1 cellular context compared by ENCODE assay signal in the genomic region with DNA sequence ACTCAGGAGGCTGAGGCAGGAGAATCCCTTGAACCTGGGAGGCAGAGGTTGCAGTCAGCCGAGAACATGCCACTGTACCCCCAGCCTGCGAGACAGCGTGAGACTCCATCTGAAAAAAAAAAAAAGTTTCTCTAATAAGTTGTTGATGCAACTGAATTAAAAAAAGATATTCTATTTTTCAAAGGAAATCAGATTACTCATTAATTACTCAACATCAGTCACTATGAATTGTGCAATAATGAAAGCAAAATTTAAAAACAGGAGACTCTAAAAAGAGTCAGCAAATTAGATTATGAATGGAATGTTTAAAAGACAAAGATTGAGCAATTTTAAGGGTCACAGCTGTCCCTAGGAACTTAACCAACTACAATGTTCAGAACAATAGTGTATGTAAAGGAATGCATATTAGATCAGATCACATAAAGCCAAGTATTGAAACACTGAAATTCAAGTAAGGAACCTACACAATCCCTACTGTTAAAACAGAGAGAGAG.
TF ChIP-seq lines count a peak whose summit lies in the region.

No MANE protein-coding gene starts in this region.

TF ChIP-seq in K562, 482 proteins besides CTCF, POLR2A, EP300 and RAD21:
- TF ChIP-seq CEBPB (tag; IDR thresholded peaks at IDR 0.05): peak; percentile 61
- no peak for TF ChIP-seq RBM34 (IDR thresholded peaks at IDR 0.05; ENCODE audit: borderline replicate concordance, insufficient read depth, low read length)
- TF ChIP-seq CEBPG (CRISPR knock-in tag; IDR thresholded peaks at IDR 0.05): no peak
- TF ChIP-seq CEBPG (tag; conservative IDR thresholded peaks at IDR 0.05 in 1 of 2, IDR thresholded peaks at IDR 0.05 in 1 of 2): peak in 1 of 2 experiments; percentile 78; a peak in 2 of 4 replicates
